8 cellular contexts compared by ENCODE assay signal in genomic region chr1:117366281-117366981, GRCh38. TPM values are rescaled to one million over a fixed set of nuclear protein-coding genes. Genes with fewer than 3 reads are reported as not detected.
DNase-seq lines count a peak whose midpoint lies in the region; ATAC-seq and TF ChIP-seq lines count a peak whose summit lies in the region.

No MANE protein-coding gene starts in this region.

- intact Hi-C loops in activated B cell treated with CpG ODN at 0.5 μM for 24 hours (cut with micrococcal nuclease): loop anchor here (1.0 to 10.0 kb wide), 9 partner anchors 239 to 1776 kb away; partner anchors contain the start of genes ATP1A1, CD58, GDAP2 and SLC22A15

- H3K4me3 Mint-ChIP-seq in activated B cell treated with CpG ODN at 0.5 μM for 24 hours: peak overlapping the region; percentile 95

- TF ChIP-seq CTCF in activated B cell treated with CpG ODN at 0.5 μM for 24 hours (IDR thresholded peaks at IDR 0.05) (no peak), cardiac fibroblast (IDR thresholded peaks at IDR 0.05; ENCODE audit: low read depth, low read length) (no peak)

- CTCF ChIA-PET in activated B cell treated with CpG ODN at 0.5 μM for 24 hours (lab: Charles Lee): interaction anchor here (0.7 kb wide), 1 partner anchor 26 kb away, joined by 3 read pairs; no protein-coding TSS in a partner anchor

- DNase-seq in NCI-H2081 (lab: John Stamatoyannopoulos, UW) (peak; percentile 66 to 80), NCI-H2081 treated with DMSO at 0.1 percent for 48 hours (lab: John Stamatoyannopoulos, UW) (no peak), NCI-H146 treated with DMSO at 0.1 percent for 48 hours (lab: John Stamatoyannopoulos, UW; ENCODE audit: unreplicated experiment) (peak; percentile 45), activated B cell treated with CpG ODN at 0.5 μM for 24 hours (peak; percentile 92), cardiac fibroblast (ENCODE audit: low read depth in 2 of 2) (peak; percentile 71 to 85), islet precursor cell (peak; percentile 86)
- DNase-seq in stimulated activated CD4-positive, alpha-beta T cell treated with anti-CD3 and anti-CD28 coated beads, Interleukin-12 subunit alpha, Interleukin-12 subunit beta, amount 100 ng/mL, for 24 hours (ENCODE audit: low read depth in 2 of 2): peak; percentile 50 to 77

- H3K27me3 Mint-ChIP-seq in activated B cell treated with CpG ODN at 0.5 μM for 24 hours: no peaks in the 10 kb centered on the region

- POLR2A ChIA-PET in activated B cell treated with CpG ODN at 0.5 μM for 24 hours (lab: Charles Lee): interaction anchor here (0.6 to 1.8 kb wide), 10 partner anchors 21 to 1774 kb away, joined by 3 to 10 read pairs (median 5); partner anchors contain the start of genes GDAP2, TENT5C, TTF2 and WARS2

- H3K9me3 Mint-ChIP-seq in activated B cell treated with CpG ODN at 0.5 μM for 24 hours: no peaks in the 10 kb centered on the region

- peak overlapping the region; percentile 91 for H3K27ac Mint-ChIP-seq in activated B cell treated with CpG ODN at 0.5 μM for 24 hours

- peaks cover 60% of the 10 kb centered on the region for H3K4me1 Mint-ChIP-seq in activated B cell treated with CpG ODN at 0.5 μM for 24 hours

- H3K4me3 ChIP-seq in cardiac fibroblast (replicated peaks in 1 of 2; ENCODE audit: low read depth in 2 of 2, low read length in 2 of 2): peak overlapping the region; percentile 83 to 87

- peaks cover 9% of the 10 kb centered on the region for H3K36me3 Mint-ChIP-seq in activated B cell treated with CpG ODN at 0.5 μM for 24 hours (ENCODE audit: low read depth)

- peak; percentile 51 for ATAC-seq in HG02763 (IDR thresholded peaks at IDR 0.05; ENCODE audit: unreplicated experiment)
- peak; percentile 73 for ATAC-seq in activated B cell treated with CpG ODN at 0.5 μM for 24 hours (ENCODE audit: low read depth)

RNA-seq across cellular contexts. Expression of gene MAN1A2, which starts 0.8 kb away (rescaled TPM):
- total RNA-seq in activated B cell treated with CpG ODN at 0.5 μM for 24 hours: 43.3 and 46.0 TPM in 2 replicates
